9 cellular contexts compared by ENCODE assay signal in genomic region chr7:80681272-80681885, GRCh38. TPM values are rescaled to one million over a fixed set of nuclear protein-coding genes. Genes with fewer than 3 reads are reported as not detected.
DNase-seq lines count a peak whose midpoint lies in the region; ATAC-seq and TF ChIP-seq lines count a peak whose summit lies in the region.
"Had no signal": no experiment of that assay in that cellular context is flagged by ENCODE, and none has a peak within 500 bp of the region (broad histone marks: within the 10 kb centered on the region; RNA-seq: fewer than 3 reads in every experiment).

No MANE protein-coding gene starts in this region.

- no peak overlapping the region for H3K27ac ChIP-seq in left lung

- ATAC-seq in GM18502 (IDR thresholded peaks at IDR 0.05; ENCODE audit: poor library complexity, unreplicated experiment) (peak; percentile 78), left lung (peak; percentile 86), GM18511 (IDR thresholded peaks at IDR 0.05; ENCODE audit: unreplicated experiment) (no peak)
- no peak for ATAC-seq in stimulated activated memory B cell treated with anti-CD40 and anti-IgM and Interleukin-4, amounts not matched to agents 10 μg/mL and 1 μg/mL and 100 μg/mL, for 72 hours

- H3K4me3 Mint-ChIP-seq in stimulated activated memory B cell treated with anti-CD40 and anti-IgM and Interleukin-4, amounts not matched to agents 10 μg/mL and 1 μg/mL and 100 μg/mL, for 72 hours, result no peak overlapping the region
- H3K4me3 Mint-ChIP-seq: brain had no signal

- TF ChIP-seq CTCF in WI38 (IDR thresholded peaks at IDR 0.05; ENCODE audit: low read depth, low read length) (peak; percentile 39; the same call in 1 of the 2 replicates), left lung (IDR thresholded peaks at IDR 0.05) (peak in 1 of 2 donors; percentile 55)

- no peaks in the 10 kb centered on the region for H3K27me3 ChIP-seq in left lung

- no peaks in the 10 kb centered on the region for H3K27me3 Mint-ChIP-seq in stimulated activated memory B cell treated with anti-CD40 and anti-IgM and Interleukin-4, amounts not matched to agents 10 μg/mL and 1 μg/mL and 100 μg/mL, for 72 hours
- H3K27me3 Mint-ChIP-seq: brain had no signal

- H3K9me3 ChIP-seq in left lung, result no peaks in the 10 kb centered on the region

- peaks cover 0 to 9% of the 10 kb centered on the region in 2 donors for H3K36me3 ChIP-seq in left lung

- DNase-seq in A172 (ENCODE audit: low spot score) (peak; percentile 51), Kasumi-1 (lab: John Stamatoyannopoulos, UW) (peak; percentile 49 to 60), left lung (no peak), NCI-H345 (lab: John Stamatoyannopoulos, UW) (no peak)

- no peak overlapping the region for H3K4me3 ChIP-seq in WI38 (ENCODE audit: low read depth, low read length)
- no peak overlapping the region for H3K4me3 ChIP-seq in left lung

- no peaks in the 10 kb centered on the region for H3K9me3 Mint-ChIP-seq in stimulated activated memory B cell treated with anti-CD40 and anti-IgM and Interleukin-4, amounts not matched to agents 10 μg/mL and 1 μg/mL and 100 μg/mL, for 72 hours

- no peak overlapping the region for H3K27ac Mint-ChIP-seq in stimulated activated memory B cell treated with anti-CD40 and anti-IgM and Interleukin-4, amounts not matched to agents 10 μg/mL and 1 μg/mL and 100 μg/mL, for 72 hours
- H3K27ac Mint-ChIP-seq: brain had no signal

- no peaks in the 10 kb centered on the region for H3K36me3 Mint-ChIP-seq in stimulated activated memory B cell treated with anti-CD40 and anti-IgM and Interleukin-4, amounts not matched to agents 10 μg/mL and 1 μg/mL and 100 μg/mL, for 72 hours
- H3K36me3 Mint-ChIP-seq: brain had no signal

- H3K4me1 Mint-ChIP-seq in stimulated activated memory B cell treated with anti-CD40 and anti-IgM and Interleukin-4, amounts not matched to agents 10 μg/mL and 1 μg/mL and 100 μg/mL, for 72 hours, result no peaks in the 10 kb centered on the region
- H3K4me1 Mint-ChIP-seq: brain had no signal

- intact Hi-C loops in left lung (cut with DNase I), result no loop called here

- H3K4me1 ChIP-seq in left lung, result peaks cover 0 to 4% of the 10 kb centered on the region in 2 donors

RNA-seq across cellular contexts. Expression of gene CD36, which starts 42.9 kb away (rescaled TPM):
- 0.05 and 2.7 TPM in 2 replicates for total RNA-seq in A172 (2014; rRNA removed; shearing (Covaris generic))
- 100 to 1,000 TPM; 137 to 253 TPM for total RNA-seq in left lung

Comparison
In these comparisons a context has a peak if more than half of its experiments do, and no peak if none do; other contexts are left out.
1. DNase-seq: peak in A172 (single experiment) and Kasumi-1 (2 of 2); none in left lung (0 of 2) and NCI-H345 (single experiment).
2. ATAC-seq: peak in GM18502 (single experiment) and left lung (single experiment); none in stimulated activated memory B cell treated with anti-CD40 and anti-IgM and Interleukin-4, amounts not matched to agents 10 μg/mL and 1 μg/mL and 100 μg/mL, for 72 hours (single experiment) and GM18511 (single experiment).
3. RNA of gene CD36, which starts 42.9 kb away (total RNA-seq): 137 to 253 TPM in left lung; 0.05 to 2.7 TPM in A172; every median in the first group is over 10 times any median in the second.